In genomic region chr17:77887464-77888241, GRCh38 we compare ENCODE assay signal across 8 cellular contexts.
DNase-seq lines count a peak whose midpoint lies in the region; ATAC-seq and TF ChIP-seq lines count a peak whose summit lies in the region.

No MANE protein-coding gene starts in this region.

- TF ChIP-seq CTCF in GM06990 (IDR thresholded peaks at IDR 0.05; ENCODE audit: insufficient read depth, low read length, poor library complexity, severe bottlenecking) (no peak), nephron (IDR thresholded peaks at IDR 0.05; ENCODE audit: unreplicated experiment in 3 of 3) (no peak)

- peak overlapping the region; percentile 54 to 77 (median 61) for H3K27ac Mint-ChIP-seq in nephron
- peak overlapping the region; percentile 66 for H3K27ac Mint-ChIP-seq in stimulated activated naive CD8-positive, alpha-beta T cell treated with anti-CD3 and anti-CD28 coated beads, Interleukin-15, Interleukin-2, amounts not matched to agents 100 ng/mL and 50 ng/mL, for 24 hours

- peak overlapping the region; percentile 25 for H3K4me3 ChIP-seq in GM06990 (replicated peaks; ENCODE audit: low read depth, low read length)

- H3K9me3 Mint-ChIP-seq in nephron = no peaks in the 10 kb centered on the region
- H3K9me3 Mint-ChIP-seq in stimulated activated naive CD8-positive, alpha-beta T cell treated with anti-CD3 and anti-CD28 coated beads, Interleukin-15, Interleukin-2, amounts not matched to agents 100 ng/mL and 50 ng/mL, for 24 hours = no peaks in the 10 kb centered on the region

- peaks cover 44% of the 10 kb centered on the region for H3K4me1 Mint-ChIP-seq in nephron
- H3K4me1 Mint-ChIP-seq in stimulated activated naive CD8-positive, alpha-beta T cell treated with anti-CD3 and anti-CD28 coated beads, Interleukin-15, Interleukin-2, amounts not matched to agents 100 ng/mL and 50 ng/mL, for 24 hours (ENCODE audit: low read depth) = peaks cover 53% of the 10 kb centered on the region

- H3K36me3 Mint-ChIP-seq in nephron (ENCODE audit: low read depth) = no peaks in the 10 kb centered on the region
- H3K36me3 Mint-ChIP-seq in stimulated activated naive CD8-positive, alpha-beta T cell treated with anti-CD3 and anti-CD28 coated beads, Interleukin-15, Interleukin-2, amounts not matched to agents 100 ng/mL and 50 ng/mL, for 24 hours (ENCODE audit: low read depth) = no peaks in the 10 kb centered on the region

- DNase-seq in GM06990 (ENCODE audit: extremely low read depth, insufficient read length) = peak; percentile 35
- peak; percentile 32 for DNase-seq in NOMO-1 treated with DMSO at 0.1 percent for 48 hours (lab: John Stamatoyannopoulos, UW; ENCODE audit: unreplicated experiment)
- DNase-seq in activated gamma-delta T cell treated with Interleukin-2 at 50 U/mL for 16 hours = peak; percentile 75
- peak; percentile 28 for DNase-seq in fibroblast of the conjunctiva (ENCODE audit: low read depth)

- ATAC-seq in GM21786 (IDR thresholded peaks at IDR 0.05; ENCODE audit: unreplicated experiment) (no peak), HG03196 (IDR thresholded peaks at IDR 0.05; ENCODE audit: unreplicated experiment) (no peak)

- H3K27me3 ChIP-seq in GM06990 (replicated peaks; ENCODE audit: control insufficient read depth, insufficient read depth, low read length) = peaks cover 3% of the 10 kb centered on the region

- H3K4me3 Mint-ChIP-seq in nephron = peak overlapping the region; percentile 81 to 86 (median 85)
- peak overlapping the region; percentile 81 for H3K4me3 Mint-ChIP-seq in stimulated activated naive CD8-positive, alpha-beta T cell treated with anti-CD3 and anti-CD28 coated beads, Interleukin-15, Interleukin-2, amounts not matched to agents 100 ng/mL and 50 ng/mL, for 24 hours

- H3K27me3 Mint-ChIP-seq in nephron (ENCODE audit: low read depth) = peaks cover 61% of the 10 kb centered on the region
- H3K27me3 Mint-ChIP-seq in stimulated activated naive CD8-positive, alpha-beta T cell treated with anti-CD3 and anti-CD28 coated beads, Interleukin-15, Interleukin-2, amounts not matched to agents 100 ng/mL and 50 ng/mL, for 24 hours = peaks cover 9% of the 10 kb centered on the region

- no peaks in the 10 kb centered on the region for H3K36me3 ChIP-seq in GM06990 (ENCODE audit: control insufficient read depth, insufficient read depth, low read length)
